In the genomic region with DNA sequence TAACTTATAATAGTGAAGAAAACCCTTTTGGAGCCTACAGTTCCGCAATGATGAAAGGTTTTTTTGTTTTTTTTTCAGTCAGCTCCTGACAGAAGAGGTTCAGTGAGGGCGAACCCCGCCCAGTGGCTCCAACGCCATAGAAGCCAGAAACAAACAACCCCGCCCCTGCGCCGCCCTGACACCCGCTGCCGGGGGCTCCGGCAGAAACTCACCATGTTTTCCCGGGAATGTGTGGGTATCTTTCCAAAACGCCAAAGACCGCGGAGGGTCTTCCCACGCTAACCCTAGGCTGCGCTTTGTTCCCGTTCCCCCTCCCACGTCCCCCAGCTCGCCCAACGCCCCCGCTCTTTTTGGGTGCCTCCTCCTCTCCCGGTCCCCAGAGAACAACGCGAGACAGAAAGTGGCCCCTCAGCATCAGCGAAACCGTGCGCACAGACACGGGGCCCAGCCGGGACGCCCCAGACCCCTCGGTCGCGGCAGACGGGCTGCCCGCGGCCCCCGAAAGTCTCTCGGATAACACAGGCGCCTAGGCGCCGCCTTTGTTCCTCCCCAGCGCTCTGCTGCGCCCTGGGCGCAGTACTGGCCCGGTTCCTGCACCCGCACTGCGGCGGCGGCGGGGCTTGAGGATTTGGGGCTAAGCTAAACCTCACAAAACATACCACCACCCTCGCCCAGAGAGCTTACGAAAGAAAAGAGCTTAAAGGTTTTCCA, we compare ENCODE assay signal across 8 cellular contexts. TPM values are rescaled to one million over a fixed set of nuclear protein-coding genes. Genes with fewer than 3 reads are reported as not detected.
DNase-seq lines count a peak whose midpoint lies in the region; ATAC-seq, FAIRE-seq and TF ChIP-seq lines count a peak whose summit lies in the region.

No MANE protein-coding gene starts in this region.

- H3K9me3 ChIP-seq in SJCRH30 (replicated peaks) (no peaks in the 10 kb centered on the region), ovary (no peaks in the 10 kb centered on the region), thoracic aorta (no peaks in the 10 kb centered on the region)

- H3K4me3 ChIP-seq in SJCRH30, result peak overlapping the region; percentile 71
- peak overlapping the region; percentile 77 for H3K4me3 ChIP-seq in ovary
- H3K4me3 ChIP-seq in thoracic aorta, result peak overlapping the region; percentile 87

- 0 to 1% (median 1%) methylated on average over 52 of the region's 52 CpGs for WGBS in ovary, 3 donors

- TF ChIP-seq EP300 in ovary (IDR thresholded peaks at IDR 0.05), result no peak

- ATAC-seq in GM21367 (IDR thresholded peaks at IDR 0.05; ENCODE audit: unreplicated experiment) (peak; percentile 47), thoracic aorta (ENCODE audit: insufficient number of reproducible peaks, low FRiP score, low read depth) (peak; percentile 31)

- H3K36me3 ChIP-seq in SJCRH30 (peaks cover 5% of the 10 kb centered on the region), ovary (no peaks in the 10 kb centered on the region), thoracic aorta (peaks cover 16% of the 10 kb centered on the region)

- H3K4me1 ChIP-seq in SJCRH30, result peaks cover 23% of the 10 kb centered on the region
- peaks cover 3% of the 10 kb centered on the region for H3K4me1 ChIP-seq in ovary (ENCODE audit: insufficient read depth)
- peaks cover 19 to 20% of the 10 kb centered on the region in 2 donors for H3K4me1 ChIP-seq in thoracic aorta (ENCODE audit: control insufficient read depth in 1 of 2, low read depth in 2 of 2)

- peaks cover 28% of the 10 kb centered on the region for H3K4me1 Mint-ChIP-seq in activated naive CD4-positive, alpha-beta T cell treated with anti-CD3 and anti-CD28 coated beads, Interleukin-2, amount 10 ng/mL, durations not matched to agents 7 days and 5 days
- peaks cover 19% of the 10 kb centered on the region for H3K4me1 Mint-ChIP-seq in glutamatergic neuron (ENCODE audit: low read depth, unreplicated experiment)

- DNase-seq in D721Med (ENCODE audit: insufficient read length, low spot score), result no peak
- peak; percentile 56 for DNase-seq in HTR-8/SVneo (ENCODE audit: insufficient read length, low spot score)
- DNase-seq in SJCRH30, result peak; percentile 78 to 80
- peak; percentile 90 for DNase-seq in activated naive CD4-positive, alpha-beta T cell treated with anti-CD3 and anti-CD28 coated beads, Interleukin-2, amount 10 ng/mL, durations not matched to agents 7 days and 5 days
- peak; percentile 46 for DNase-seq in glutamatergic neuron
- peak; percentile 78 to 88 (median 83) for DNase-seq in ovary
- peak; percentile 22 for DNase-seq in thoracic aorta (ENCODE audit: low spot score)

- CTCF ChIA-PET in activated naive CD4-positive, alpha-beta T cell treated with anti-CD3 and anti-CD28 coated beads, Interleukin-2, amount 10 ng/mL, durations not matched to agents 7 days and 5 days (lab: Charles Lee), result interaction anchor here (0.9 to 1.5 kb wide), 3 partner anchors 57 to 100 kb away, joined by 3 to 9 read pairs (median 4); no protein-coding TSS in a partner anchor

- H3K27ac Mint-ChIP-seq in activated naive CD4-positive, alpha-beta T cell treated with anti-CD3 and anti-CD28 coated beads, Interleukin-2, amount 10 ng/mL, durations not matched to agents 7 days and 5 days, result peak overlapping the region; percentile 99
- H3K27ac Mint-ChIP-seq in glutamatergic neuron (ENCODE audit: unreplicated experiment), result peak overlapping the region; percentile 100

- intact Hi-C loops in ovary (cut with DNase I), result loop anchor here (2.0 to 10.0 kb wide), 5 partner anchors 44 to 58 kb away; partner anchors contain the start of gene TUBA1B (in 3 of the 4)

- TF ChIP-seq CTCF in D721Med (IDR thresholded peaks at IDR 0.05; ENCODE audit: insufficient read depth, missing control alignments) (peak; percentile 1), glutamatergic neuron (IDR thresholded peaks at IDR 0.05; ENCODE audit: partially characterized antibody, unreplicated experiment) (no peak), ovary (IDR thresholded peaks at IDR 0.05) (no peak), thoracic aorta (IDR thresholded peaks at IDR 0.05) (no peak)

- no peak for FAIRE-seq in D721Med (lab: Jason Lieb, UNC)
- no peak for FAIRE-seq in HTR-8/SVneo (lab: Jason Lieb, UNC)

- H3K4me3 Mint-ChIP-seq in activated naive CD4-positive, alpha-beta T cell treated with anti-CD3 and anti-CD28 coated beads, Interleukin-2, amount 10 ng/mL, durations not matched to agents 7 days and 5 days, result peak overlapping the region; percentile 94
- peak overlapping the region; percentile 99 for H3K4me3 Mint-ChIP-seq in glutamatergic neuron (ENCODE audit: unreplicated experiment)

- TF ChIP-seq POLR2A in ovary (IDR thresholded peaks at IDR 0.05), result peak; percentile 15

- H3K9me3 Mint-ChIP-seq in activated naive CD4-positive, alpha-beta T cell treated with anti-CD3 and anti-CD28 coated beads, Interleukin-2, amount 10 ng/mL, durations not matched to agents 7 days and 5 days, result no peaks in the 10 kb centered on the region
- H3K9me3 Mint-ChIP-seq in glutamatergic neuron (ENCODE audit: unreplicated experiment), result peaks cover 49% of the 10 kb centered on the region

- peaks cover 29% of the 10 kb centered on the region for H3K36me3 Mint-ChIP-seq in activated naive CD4-positive, alpha-beta T cell treated with anti-CD3 and anti-CD28 coated beads, Interleukin-2, amount 10 ng/mL, durations not matched to agents 7 days and 5 days
- H3K36me3 Mint-ChIP-seq in glutamatergic neuron (ENCODE audit: unreplicated experiment), result peaks cover 20% of the 10 kb centered on the region

- H3K27me3 Mint-ChIP-seq in activated naive CD4-positive, alpha-beta T cell treated with anti-CD3 and anti-CD28 coated beads, Interleukin-2, amount 10 ng/mL, durations not matched to agents 7 days and 5 days, result peaks cover 11% of the 10 kb centered on the region
- H3K27me3 Mint-ChIP-seq in glutamatergic neuron (ENCODE audit: unreplicated experiment), result peaks cover 36% of the 10 kb centered on the region

- H3K27ac ChIP-seq in SJCRH30 (peak overlapping the region; percentile 65), ovary (peak overlapping the region; percentile 94 to 95), thoracic aorta (peak overlapping the region; percentile 91 to 99)

- H3K27me3 ChIP-seq in SJCRH30, result no peaks in the 10 kb centered on the region
- no peaks in the 10 kb centered on the region for H3K27me3 ChIP-seq in ovary
- no peaks in the 10 kb centered on the region for H3K27me3 ChIP-seq in thoracic aorta (replicated peaks; ENCODE audit: insufficient read depth)

RNA-seq across cellular contexts. Expression of gene TUBA1A, which starts 0.5 kb away (rescaled TPM):
- total RNA-seq in SJCRH30 (2014; rRNA removed; shearing (Covaris generic)), result 481 and 482 TPM in 2 replicates
- 7,184 TPM for total RNA-seq in glutamatergic neuron (ENCODE audit: unreplicated experiment)
- 100 to 1,000 TPM; 140 to 247 (median 184) TPM for total RNA-seq in ovary
- 100 to 1,000 TPM; 214 to 535 TPM for polyA plus RNA-seq in ovary
- total RNA-seq in thoracic aorta, result 100 to 1,000 TPM; 107 to 259 TPM

RNA-seq across cellular contexts. Expression of gene TUBA1B, which starts 57.2 kb away (rescaled TPM):
- total RNA-seq in SJCRH30 (2014; rRNA removed; shearing (Covaris generic)), result 5,262 and 5,317 TPM in 2 replicates
- total RNA-seq in glutamatergic neuron (ENCODE audit: unreplicated experiment), result 924 TPM
- 100 to 1,000 TPM; 326 to 647 (median 340) TPM for total RNA-seq in ovary
- 100 to 1,000 TPM; 281 to 705 TPM for polyA plus RNA-seq in ovary
- 100 to 1,000 TPM; 501 to 945 TPM for total RNA-seq in thoracic aorta

Comparison
In these comparisons a context has a peak if more than half of its experiments do, and no peak if none do; other contexts are left out.
1. RNA of gene TUBA1A, which starts 0.5 kb away (total RNA-seq): 7,184 TPM in glutamatergic neuron (single experiment); 481 to 482 TPM in SJCRH30, 107 to 259 TPM in thoracic aorta and 140 to 247 TPM in ovary; every median in the first group is over 10 times any median in the second.
2. Peak in every context shown above with its lines, with median percentiles within 50 percentile points of each other: H3K27ac ChIP-seq and H3K4me3 ChIP-seq.